ENCODE assay signal across 14 cellular contexts in genomic region chr7:1056006-1056784, GRCh38. TPM values are rescaled to one million over a fixed set of nuclear protein-coding genes. Genes with fewer than 3 reads are reported as not detected.
DNase-seq lines count a peak whose midpoint lies in the region; ATAC-seq, FAIRE-seq and TF ChIP-seq lines count a peak whose summit lies in the region.
"Had no signal": no experiment of that assay in that cellular context is flagged by ENCODE, and none has a peak within 500 bp of the region (broad histone marks: within the 10 kb centered on the region; RNA-seq: fewer than 3 reads in every experiment).

No MANE protein-coding gene starts in this region.

- POLR2A ChIA-PET in A673 (lab: Charles Lee; ENCODE audit: low non-redundant PET), result no interaction called here

- TF ChIP-seq CTCF in A673 (conservative IDR thresholded peaks at IDR 0.05; ENCODE audit: low read depth, low read length), result no peak

- CTCF ChIA-PET in A673 (lab: Charles Lee), result no interaction called here

- FAIRE-seq in GM19239 (lab: Jason Lieb, UNC), result peak; percentile 64

- H3K4me1 Mint-ChIP-seq in naive B cell, result peaks cover 13 to 46% (median 39%) of the 10 kb centered on the region in 3 donors

- peak overlapping the region in 5 of 8 donors; percentile 69 to 84 (median 73) for H3K4me3 Mint-ChIP-seq in naive B cell
- H3K4me3 Mint-ChIP-seq: activated CD4-positive, alpha-beta memory T cell treated with anti-CD3 and anti-CD28 coated beads for 36 hours had no signal

- intact Hi-C loops in A673 (cut with micrococcal nuclease; ENCODE audit: unreplicated experiment), result no loop called here

- DNase-seq in A673 (ENCODE audit: low spot score) (no peak), GM19239 (ENCODE audit: insufficient read length, low spot score) (no peak), dermis microvascular lymphatic vessel endothelial cell (ENCODE audit: low read depth in 2 of 2) (peak; percentile 79 to 82), naive B cell (no peak), NCI-H774 (lab: John Stamatoyannopoulos, UW) (no peak)
- DNase-seq in effector CD4-positive, alpha-beta T cell, result no peak
- DNase-seq: activated CD4-positive, alpha-beta memory T cell treated with anti-CD3 and anti-CD28 coated beads for 36 hours; amygdala; Caco-2; NCI-H2029 treated with DMSO at 0.1 percent for 48 hours; testis had no signal

- peak overlapping the region in 3 of 6 donors; percentile 70 to 85 (median 78) for H3K27ac Mint-ChIP-seq in naive B cell
- H3K27ac Mint-ChIP-seq: memory B cell had no signal

- H3K4me3 ChIP-seq in A673 (ENCODE audit: low read depth, low read length, poor library complexity, severe bottlenecking), result no peak overlapping the region
- H3K4me3 ChIP-seq: testis had no signal

- no TSS peak for BruUV-seq in A673 (replicated peaks; lab: Mats Ljungman, UMichigan)

- peak overlapping the region; percentile 68 for H3K27ac ChIP-seq in A673 (ENCODE audit: low read depth, low read length, poor library complexity, severe bottlenecking)

- peaks cover 23 to 80% (median 30%) of the 10 kb centered on the region in 3 donors for H3K27me3 Mint-ChIP-seq in naive B cell
- H3K27me3 Mint-ChIP-seq: activated CD4-positive, alpha-beta memory T cell treated with anti-CD3 and anti-CD28 coated beads for 36 hours had no signal

- H3K36me3 Mint-ChIP-seq in naive B cell, result no peaks in the 10 kb centered on the region
- H3K36me3 Mint-ChIP-seq: memory B cell had no signal

- no peaks in the 10 kb centered on the region for H3K27me3 ChIP-seq in A673 (replicated peaks; ENCODE audit: insufficient read depth, low read depth, low read length, poor library complexity)
- H3K27me3 ChIP-seq: testis had no signal

- H3K4me1 ChIP-seq in A673 (ENCODE audit: insufficient read depth, low read length, poor library complexity, severe bottlenecking), result peaks cover 53% of the 10 kb centered on the region
- H3K4me1 ChIP-seq: Caco-2 had no signal

- H3K9me3 ChIP-seq in A673 (ENCODE audit: low read depth, low read length, poor library complexity, severe bottlenecking), result no peaks in the 10 kb centered on the region
- H3K9me3 ChIP-seq: testis had no signal

- peaks cover 0 to 1% (median 0%) of the 10 kb centered on the region in 7 donors for H3K9me3 Mint-ChIP-seq in naive B cell
- H3K9me3 Mint-ChIP-seq: activated CD4-positive, alpha-beta memory T cell treated with anti-CD3 and anti-CD28 coated beads for 36 hours; memory B cell had no signal

- ATAC-seq in naive B cell (ENCODE audit: low read depth in 2 of 2) (peak; percentile 30 to 32), HG03571 (IDR thresholded peaks at IDR 0.05; ENCODE audit: unreplicated experiment) (no peak), HG03565 (IDR thresholded peaks at IDR 0.05; ENCODE audit: unreplicated experiment) (no peak)

- H3K36me3 ChIP-seq in A673 (ENCODE audit: insufficient read depth, low read length, poor library complexity, severe bottlenecking), result no peaks in the 10 kb centered on the region

RNA-seq across cellular contexts. Expression of gene GPR146, which starts 11.8 kb away (rescaled TPM):
- total RNA-seq in A673 (2021), result 0.95 and 2.4 TPM in 2 replicates
- total RNA-seq in dermis microvascular lymphatic vessel endothelial cell, result 25.5 and 29.2 TPM in 2 replicates
- polyA plus RNA-seq in naive B cell (ENCODE audit: low read depth in 6 of 6), result 1 to 10 TPM; 2.0 to 9.7 (median 3.9) TPM

RNA-seq across cellular contexts. Expression of gene GPER1, which starts 31.7 kb away (rescaled TPM):
- 0.37 and 0.63 TPM in 2 replicates for total RNA-seq in A673 (2021)
- total RNA-seq in dermis microvascular lymphatic vessel endothelial cell, result 1.5 and 2.3 TPM in 2 replicates
- under 1 TPM in 3 of 6 donors, not detected in 3; 0.40 to 0.88 (median 0.65) TPM for polyA plus RNA-seq in naive B cell (ENCODE audit: low read depth in 6 of 6)

Comparison
In these comparisons a context has a peak if more than half of its experiments do, and no peak if none do; other contexts are left out.
1. DNase-seq: peak in dermis microvascular lymphatic vessel endothelial cell (2 of 2); none in A673 (single experiment), GM19239 (single experiment), naive B cell (single experiment), NCI-H774 (single experiment) and effector CD4-positive, alpha-beta T cell (single experiment).
2. ATAC-seq: peak in naive B cell (2 of 2); none in HG03571 (single experiment) and HG03565 (single experiment).